In the genomic region with DNA sequence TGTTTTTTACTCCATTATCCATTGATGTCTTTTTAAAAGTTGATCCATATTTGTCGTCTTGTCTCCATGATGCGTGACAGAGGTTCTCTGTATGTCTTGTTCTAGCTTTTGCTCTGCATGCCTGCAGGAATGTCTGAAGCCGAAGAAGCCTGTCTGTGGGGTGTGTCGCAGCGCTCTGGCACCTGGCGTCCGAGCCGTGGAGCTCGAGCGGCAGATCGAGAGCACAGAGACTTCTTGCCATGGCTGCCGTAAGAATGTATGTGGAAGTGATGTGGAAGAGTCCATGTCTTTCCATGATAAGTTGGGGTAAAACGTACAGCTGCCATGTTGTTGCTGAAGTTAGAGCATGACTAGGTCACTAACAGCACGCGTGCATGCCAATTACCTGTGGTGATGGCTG, we compare ENCODE assay signal across 16 cellular contexts. TPM values are rescaled to one million over a fixed set of nuclear protein-coding genes. Genes with fewer than 3 reads are reported as not detected.
A peak's percentile ranks its signal among the peaks of the same experiment; 100 is the strongest.
DNase-seq lines count a peak whose midpoint lies in the region; ATAC-seq and TF ChIP-seq lines count a peak whose summit lies in the region.
"Had no signal": no experiment of that assay in that cellular context is flagged by ENCODE, and none has a peak within 500 bp of the region (broad histone marks: within the 10 kb centered on the region; RNA-seq: fewer than 3 reads in every experiment).

No MANE protein-coding gene starts in this region.

- H3K9me3 ChIP-seq in neuronal stem cell (replicated peaks in 1 of 2; ENCODE audit: control insufficient read depth in 2 of 2, insufficient read depth in 1 of 2, low read depth in 1 of 2, low read length in 2 of 2) (no peaks in the 10 kb centered on the region), upper lobe of right lung (no peaks in the 10 kb centered on the region)
- H3K9me3 ChIP-seq: BLaER1 treated with 17β-estradiol and CSF1 and Interleukin-3, amounts not matched to agents 10 nM and 100 nM; SJSA1 had no signal

- H4K91ac ChIP-seq in neuronal stem cell (ENCODE audit: low read depth, low read length, poor library complexity): no peak overlapping the region

- no peak overlapping the region for H2AK5ac ChIP-seq in neuronal stem cell (ENCODE audit: low read depth, low read length)

- H3K27ac ChIP-seq in neuronal stem cell (replicated peaks; ENCODE audit: low read length) (no peak overlapping the region), upper lobe of right lung (no peak overlapping the region)
- H3K27ac ChIP-seq: PC-9, SJSA1 had no signal

- no peak overlapping the region for H3K18ac ChIP-seq in neuronal stem cell (ENCODE audit: low read length)

- H3K36me3 ChIP-seq in neuronal stem cell (replicated peaks in 1 of 2; ENCODE audit: control insufficient read depth in 2 of 2, insufficient read depth in 2 of 2, low read length in 2 of 2) (peaks cover 13 to 72% of the 10 kb centered on the region in 2 donors), upper lobe of right lung (peaks cover 70% of the 10 kb centered on the region)

- H3K4me3 ChIP-seq in neuronal stem cell (ENCODE audit: low read length in 2 of 2) (peak overlapping the region in 1 of 2 donors; percentile 33), upper lobe of right lung (no peak overlapping the region)
- H3K4me3 ChIP-seq: BLaER1 treated with 17β-estradiol and CSF1 and Interleukin-3, amounts not matched to agents 10 nM and 100 nM; PC-9; SJSA1 had no signal

- H4K8ac ChIP-seq in neuronal stem cell (ENCODE audit: low read depth, low read length): no peak overlapping the region

- peaks cover 48% of the 10 kb centered on the region for H3K4me1 Mint-ChIP-seq in stimulated activated naive CD8-positive, alpha-beta T cell treated with anti-CD3 and anti-CD28 coated beads, Interleukin-15, Interleukin-2, amounts not matched to agents 100 ng/mL and 50 ng/mL, for 24 hours (ENCODE audit: low read depth)
- H3K4me1 Mint-ChIP-seq in activated T-helper 1 cell treated with anti-CD3 and anti-CD28 coated beads, Interleukin-12 subunit alpha, Interleukin-12 subunit beta, Interleukin-2, Interleukin-4 antibody, amounts not matched to agents 30 ng/mL and 10 ng/mL and 1 ng/mL, durations not matched to agents 14 hours and 24 hours and 36 hours (ENCODE audit: low read depth): peaks cover 28% of the 10 kb centered on the region

- no peak overlapping the region for H2BK12ac ChIP-seq in neuronal stem cell (ENCODE audit: low read length)

- no peak overlapping the region for H2AFZ ChIP-seq in neuronal stem cell (ENCODE audit: low read length)
- H2AFZ ChIP-seq: PC-9 had no signal

- H3K27ac Mint-ChIP-seq in stimulated activated naive CD8-positive, alpha-beta T cell treated with anti-CD3 and anti-CD28 coated beads, Interleukin-15, Interleukin-2, amounts not matched to agents 100 ng/mL and 50 ng/mL, for 24 hours: peak overlapping the region; percentile 49
- peak overlapping the region; percentile 22 for H3K27ac Mint-ChIP-seq in activated T-helper 1 cell treated with anti-CD3 and anti-CD28 coated beads, Interleukin-12 subunit alpha, Interleukin-12 subunit beta, Interleukin-2, Interleukin-4 antibody, amounts not matched to agents 30 ng/mL and 10 ng/mL and 1 ng/mL, durations not matched to agents 14 hours and 24 hours and 36 hours

- no peak overlapping the region for H3K23ac ChIP-seq in neuronal stem cell (ENCODE audit: low read depth, low read length, poor library complexity)

- H2BK15ac ChIP-seq in neuronal stem cell (ENCODE audit: low read length): no peak overlapping the region

- ATAC-seq in stimulated activated naive CD8-positive, alpha-beta T cell treated with anti-CD3 and anti-CD28 coated beads, Interleukin-15, Interleukin-2, amounts not matched to agents 100 U/mL and 50 U/mL, for 24 hours: no peak
- ATAC-seq in upper lobe of right lung: no peak

- H3K4me1 ChIP-seq in neuronal stem cell (ENCODE audit: control insufficient read depth in 2 of 2, insufficient read depth in 1 of 2, low read depth in 1 of 2, low read length in 2 of 2): peaks cover 6 to 7% of the 10 kb centered on the region in 2 donors
- H3K4me1 ChIP-seq in upper lobe of right lung: peaks cover 26% of the 10 kb centered on the region

- no peak for DNase-seq in stimulated activated naive CD8-positive, alpha-beta T cell treated with anti-CD3 and anti-CD28 coated beads, Interleukin-15, Interleukin-2, amounts not matched to agents 100 U/mL and 50 U/mL, for 24 hours
- DNase-seq in activated T-helper 1 cell treated with anti-CD3 and anti-CD28 coated beads, Interleukin-12 subunit alpha, Interleukin-12 subunit beta, Interleukin-2, Interleukin-4 antibody, amounts not matched to agents 30 ng/mL and 10 ng/mL and 1 ng/mL, durations not matched to agents 14 hours and 24 hours and 36 hours (ENCODE audit: low spot score): no peak
- DNase-seq in neuronal stem cell (ENCODE audit: low spot score): no peak
- DNase-seq in upper lobe of right lung: peak; percentile 19
- DNase-seq in NCI-H2029 (lab: John Stamatoyannopoulos, UW): no peak
- DNase-seq in UCSD-AML1 (lab: John Stamatoyannopoulos, UW; ENCODE audit: unreplicated experiment): no peak
- DNase-seq in NCI-H1417 treated with DMSO at 0.1 percent for 48 hours (lab: John Stamatoyannopoulos, UW): no peak
- DNase-seq: GF-D8, NCI-H1417, NCI-H1930, NCI-H510A, NCI-H774, PC-9 had no signal

- no peak overlapping the region for H2BK5ac ChIP-seq in neuronal stem cell (ENCODE audit: low read length)

- no peak overlapping the region for H3K4me2 ChIP-seq in neuronal stem cell (ENCODE audit: insufficient read depth, low read length, poor library complexity, severe bottlenecking)
- H3K4me2 ChIP-seq: PC-9 had no signal

- no peak overlapping the region for H3K4me3 Mint-ChIP-seq in stimulated activated naive CD8-positive, alpha-beta T cell treated with anti-CD3 and anti-CD28 coated beads, Interleukin-15, Interleukin-2, amounts not matched to agents 100 ng/mL and 50 ng/mL, for 24 hours
- H3K4me3 Mint-ChIP-seq in activated T-helper 1 cell treated with anti-CD3 and anti-CD28 coated beads, Interleukin-12 subunit alpha, Interleukin-12 subunit beta, Interleukin-2, Interleukin-4 antibody, amounts not matched to agents 30 ng/mL and 10 ng/mL and 1 ng/mL, durations not matched to agents 14 hours and 24 hours and 36 hours: no peak overlapping the region

- H3K27me3 Mint-ChIP-seq in stimulated activated naive CD8-positive, alpha-beta T cell treated with anti-CD3 and anti-CD28 coated beads, Interleukin-15, Interleukin-2, amounts not matched to agents 100 ng/mL and 50 ng/mL, for 24 hours: no peaks in the 10 kb centered on the region
- H3K27me3 Mint-ChIP-seq in activated T-helper 1 cell treated with anti-CD3 and anti-CD28 coated beads, Interleukin-12 subunit alpha, Interleukin-12 subunit beta, Interleukin-2, Interleukin-4 antibody, amounts not matched to agents 30 ng/mL and 10 ng/mL and 1 ng/mL, durations not matched to agents 14 hours and 24 hours and 36 hours (ENCODE audit: insufficient read depth): no peaks in the 10 kb centered on the region

- H3K9ac ChIP-seq in neuronal stem cell (ENCODE audit: low read depth, low read length, poor library complexity): peak overlapping the region; percentile 45

- no CpG with 5 or more reads among the region's 15 CpGs for WGBS in neuronal stem cell (ENCODE audit: extremely low coverage in 2 of 2, insufficient read length in 2 of 2, insufficient replicate concordance in 1 of 2), 2 donors

- H3K79me1 ChIP-seq in neuronal stem cell (ENCODE audit: low read depth, low read length): peaks cover 18% of the 10 kb centered on the region

- H3K9me3 Mint-ChIP-seq in stimulated activated naive CD8-positive, alpha-beta T cell treated with anti-CD3 and anti-CD28 coated beads, Interleukin-15, Interleukin-2, amounts not matched to agents 100 ng/mL and 50 ng/mL, for 24 hours: no peaks in the 10 kb centered on the region
- no peaks in the 10 kb centered on the region for H3K9me3 Mint-ChIP-seq in activated T-helper 1 cell treated with anti-CD3 and anti-CD28 coated beads, Interleukin-12 subunit alpha, Interleukin-12 subunit beta, Interleukin-2, Interleukin-4 antibody, amounts not matched to agents 30 ng/mL and 10 ng/mL and 1 ng/mL, durations not matched to agents 14 hours and 24 hours and 36 hours

- intact Hi-C loops in activated T-helper 1 cell treated with anti-CD3 and anti-CD28 coated beads, Interleukin-12 subunit alpha, Interleukin-12 subunit beta, Interleukin-2, Interleukin-4 antibody, amounts not matched to agents 30 ng/mL and 10 ng/mL and 1 ng/mL, durations not matched to agents 14 hours and 24 hours and 36 hours (cut with micrococcal nuclease): no loop called here
- intact Hi-C loops in upper lobe of right lung (cut with DNase I): no loop called here

- TF ChIP-seq CTCF in upper lobe of right lung (IDR thresholded peaks at IDR 0.05): no peak

- no peak overlapping the region for H2BK120ac ChIP-seq in neuronal stem cell (ENCODE audit: low read depth, low read length)

- peaks cover 59% of the 10 kb centered on the region for H3K36me3 Mint-ChIP-seq in stimulated activated naive CD8-positive, alpha-beta T cell treated with anti-CD3 and anti-CD28 coated beads, Interleukin-15, Interleukin-2, amounts not matched to agents 100 ng/mL and 50 ng/mL, for 24 hours (ENCODE audit: low read depth)
- peaks cover 31% of the 10 kb centered on the region for H3K36me3 Mint-ChIP-seq in activated T-helper 1 cell treated with anti-CD3 and anti-CD28 coated beads, Interleukin-12 subunit alpha, Interleukin-12 subunit beta, Interleukin-2, Interleukin-4 antibody, amounts not matched to agents 30 ng/mL and 10 ng/mL and 1 ng/mL, durations not matched to agents 14 hours and 24 hours and 36 hours (ENCODE audit: low read depth)

- no peak overlapping the region for H3K4ac ChIP-seq in neuronal stem cell (ENCODE audit: low read length)

- no peak overlapping the region for H3K14ac ChIP-seq in neuronal stem cell (ENCODE audit: low read length)

- no peaks in the 10 kb centered on the region for H3K27me3 ChIP-seq in neuronal stem cell (ENCODE audit: control insufficient read depth in 3 of 3, insufficient read depth in 3 of 3, low read depth in 1 of 3, low read length in 3 of 3)
- no peaks in the 10 kb centered on the region for H3K27me3 ChIP-seq in upper lobe of right lung
- H3K27me3 ChIP-seq: BLaER1 treated with 17β-estradiol and CSF1 and Interleukin-3, amounts not matched to agents 10 nM and 100 nM; SJSA1 had no signal

RNA-seq across cellular contexts. Expression of gene RNF114, which starts 5.3 kb away (rescaled TPM):
- total RNA-seq in activated T-helper 1 cell treated with anti-CD3 and anti-CD28 coated beads, Interleukin-12 subunit alpha, Interleukin-12 subunit beta, Interleukin-2, Interleukin-4 antibody, amounts not matched to agents 30 ng/mL and 10 ng/mL and 1 ng/mL, durations not matched to agents 14 hours and 24 hours and 36 hours: 58.7 and 60.3 TPM in 2 replicates
- 37.2 TPM for polyA plus RNA-seq in neuronal stem cell (2013, experiment 1 of 2)
- polyA plus RNA-seq in neuronal stem cell (2013, experiment 2 of 2): 37.0 TPM
- total RNA-seq in upper lobe of right lung: 74.7 TPM

RNA-seq across cellular contexts. Expression of gene SPATA2, which starts 26.1 kb away (rescaled TPM):
- 9.7 and 10.4 TPM in 2 replicates for total RNA-seq in activated T-helper 1 cell treated with anti-CD3 and anti-CD28 coated beads, Interleukin-12 subunit alpha, Interleukin-12 subunit beta, Interleukin-2, Interleukin-4 antibody, amounts not matched to agents 30 ng/mL and 10 ng/mL and 1 ng/mL, durations not matched to agents 14 hours and 24 hours and 36 hours
- polyA plus RNA-seq in neuronal stem cell (2013, experiment 1 of 2): 9.3 TPM
- polyA plus RNA-seq in neuronal stem cell (2013, experiment 2 of 2): 9.3 TPM
- 8.7 TPM for total RNA-seq in upper lobe of right lung

RNA-seq across cellular contexts. Expression of gene SNAI1, which starts 41.3 kb away (rescaled TPM):
- total RNA-seq in activated T-helper 1 cell treated with anti-CD3 and anti-CD28 coated beads, Interleukin-12 subunit alpha, Interleukin-12 subunit beta, Interleukin-2, Interleukin-4 antibody, amounts not matched to agents 30 ng/mL and 10 ng/mL and 1 ng/mL, durations not matched to agents 14 hours and 24 hours and 36 hours: 3.5 and 3.9 TPM in 2 replicates
- 3.5 TPM for polyA plus RNA-seq in neuronal stem cell (2013, experiment 1 of 2)
- 3.7 TPM for polyA plus RNA-seq in neuronal stem cell (2013, experiment 2 of 2)
- total RNA-seq in upper lobe of right lung: 10.6 TPM
